In the genomic region with DNA sequence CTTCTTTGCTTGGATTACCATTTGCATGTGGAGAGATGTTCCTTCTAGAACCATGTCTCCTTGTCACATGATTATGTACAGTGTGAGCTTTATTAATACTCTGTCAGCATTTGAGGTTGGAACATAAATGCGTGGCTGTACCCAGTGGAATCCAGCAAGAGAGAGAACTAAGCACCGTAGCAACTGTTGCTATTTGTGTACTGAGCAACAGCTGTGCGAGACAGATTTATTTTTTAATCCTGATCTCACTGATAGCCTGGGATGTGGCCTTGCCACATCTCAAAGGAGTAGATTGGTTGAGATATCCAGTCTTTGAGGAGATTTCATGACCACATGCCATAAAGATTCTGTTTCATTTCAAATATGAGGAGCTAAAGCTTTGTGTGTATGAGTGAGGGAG, we compare ENCODE assay signal across 9 cellular contexts. TPM values are rescaled to one million over a fixed set of nuclear protein-coding genes. Genes with fewer than 3 reads are reported as not detected.
A peak's percentile ranks its signal among the peaks of the same experiment; 100 is the strongest.
DNase-seq lines count a peak whose midpoint lies in the region; ATAC-seq and TF ChIP-seq lines count a peak whose summit lies in the region.
"Had no signal": no experiment of that assay in that cellular context is flagged by ENCODE, and none has a peak within 500 bp of the region (broad histone marks: within the 10 kb centered on the region; RNA-seq: fewer than 3 reads in every experiment).

No MANE protein-coding gene starts in this region.

- H3K27me3 ChIP-seq in esophagus squamous epithelium, result no peaks in the 10 kb centered on the region
- H3K27me3 ChIP-seq in Karpas-422 (ENCODE audit: low read length), result no peaks in the 10 kb centered on the region

- 18 to 23% methylated on average over 3 of the region's 3 CpGs for WGBS in esophagus squamous epithelium, 2 donors

- intact Hi-C loops in esophagus squamous epithelium (cut with DNase I), result no loop called here

- no peak overlapping the region for H3K9ac ChIP-seq in Karpas-422 (ENCODE audit: low read length)

- no peak overlapping the region for H2AFZ ChIP-seq in Karpas-422 (ENCODE audit: low read length)

- no peak for TF ChIP-seq POLR2A in esophagus squamous epithelium (IDR thresholded peaks at IDR 0.05)

- H3K79me2 ChIP-seq in Karpas-422 (ENCODE audit: low read length), result no peaks in the 10 kb centered on the region

- TF ChIP-seq CTCF in esophagus squamous epithelium (IDR thresholded peaks at IDR 0.05) (no peak), omental fat pad (IDR thresholded peaks at IDR 0.05) (no peak)

- H3K27ac ChIP-seq in esophagus squamous epithelium (peak overlapping the region in 3 of 4 donors; percentile 49 to 70 (median 66)), Karpas-422 (ENCODE audit: low read length) (no peak overlapping the region)

- no peaks in the 10 kb centered on the region for H4K20me1 ChIP-seq in Karpas-422 (ENCODE audit: insufficient read depth, low read depth, low read length)

- DNase-seq in DMS 273 (lab: John Stamatoyannopoulos, UW; ENCODE audit: unreplicated experiment) (peak; percentile 92), NCI-H82 (lab: John Stamatoyannopoulos, UW) (peak; percentile 98), esophagus squamous epithelium (lab: John Stamatoyannopoulos, UW) (no peak), omental fat pad (ENCODE audit: low spot score) (no peak), NCI-H2029 (lab: John Stamatoyannopoulos, UW) (no peak), Karpas-422 (no peak), activated gamma-delta T cell treated with Interleukin-2 at 50 U/mL for 16 hours (no peak)
- DNase-seq: activated CD4-positive, alpha-beta T cell treated with anti-CD3 and anti-CD28 coated beads, Interleukin-2, amount 50 U/mL, for 48 hours had no signal

- peaks cover 19 to 57% (median 19%) of the 10 kb centered on the region in 3 donors for H3K4me1 ChIP-seq in esophagus squamous epithelium
- H3K4me1 ChIP-seq in Karpas-422 (ENCODE audit: low read length), result no peaks in the 10 kb centered on the region

- H3K4me3 ChIP-seq in esophagus squamous epithelium (no peak overlapping the region), Karpas-422 (ENCODE audit: low read length) (no peak overlapping the region)

- H3K9me3 ChIP-seq in esophagus squamous epithelium (no peaks in the 10 kb centered on the region), Karpas-422 (ENCODE audit: low read length) (no peaks in the 10 kb centered on the region)

- no peaks in the 10 kb centered on the region for H3K9me2 ChIP-seq in Karpas-422 (replicated peaks; ENCODE audit: insufficient read depth, low read length)

- ATAC-seq in omental fat pad (ENCODE audit: low FRiP score) (peak; percentile 21), GM19452 (IDR thresholded peaks at IDR 0.05; ENCODE audit: unreplicated experiment) (no peak)

- H3K36me3 ChIP-seq in esophagus squamous epithelium, result peaks cover 0 to 27% (median 3%) of the 10 kb centered on the region in 3 donors
- no peaks in the 10 kb centered on the region for H3K36me3 ChIP-seq in Karpas-422 (ENCODE audit: insufficient read depth, low read length)

- no peak overlapping the region for H3K4me2 ChIP-seq in Karpas-422 (ENCODE audit: low read depth, low read length, poor library complexity, severe bottlenecking)

RNA-seq across cellular contexts. Expression of gene KIF1B, which starts 43.4 kb away (rescaled TPM):
- 10 to 100 TPM; 27.1 to 40.6 (median 38.1) TPM for total RNA-seq in esophagus squamous epithelium
- total RNA-seq in omental fat pad, result 10 to 100 TPM; 45.7 to 63.5 (median 52.1) TPM
- total RNA-seq in Karpas-422 (2014; rRNA removed; shearing (Covaris generic); ENCODE audit: low replicate concordance), result 3.7 TPM in 2 replicates

Comparison
In these comparisons a context has a peak if more than half of its experiments do, and no peak if none do; other contexts are left out.
1. DNase-seq: peak in DMS 273 (single experiment) and NCI-H82 (single experiment); none in esophagus squamous epithelium (single experiment), omental fat pad (single experiment), NCI-H2029 (single experiment), Karpas-422 (single experiment) and activated gamma-delta T cell treated with Interleukin-2 at 50 U/mL for 16 hours (single experiment).